ENCODE assay signal across 19 cellular contexts in the genomic region with DNA sequence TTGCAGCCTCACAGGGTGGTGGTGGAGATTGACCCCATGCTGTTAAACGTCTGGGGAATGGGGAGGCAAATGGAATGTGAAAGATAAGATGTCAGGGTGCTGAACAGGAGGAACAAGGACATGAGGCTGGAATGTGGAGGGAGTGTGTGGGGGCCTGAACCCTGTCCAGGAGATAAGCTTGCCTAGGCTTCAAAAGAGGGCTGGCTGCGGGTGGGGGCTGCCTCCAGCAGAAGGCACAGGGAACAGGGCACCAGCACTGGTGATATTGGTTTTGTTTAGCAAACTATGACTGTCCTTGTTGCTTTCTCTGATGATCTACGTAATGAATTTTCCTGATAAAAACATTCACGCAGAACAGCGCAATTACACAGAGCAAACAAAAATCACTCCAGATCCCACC. TPM values are rescaled to one million over a fixed set of nuclear protein-coding genes. Genes with fewer than 3 reads are reported as not detected.
A peak's percentile ranks its signal among the peaks of the same experiment; 100 is the strongest.
DNase-seq lines count a peak whose midpoint lies in the region; ATAC-seq, FAIRE-seq and TF ChIP-seq lines count a peak whose summit lies in the region.
"Had no signal": no experiment of that assay in that cellular context is flagged by ENCODE, and none has a peak within 500 bp of the region (broad histone marks: within the 10 kb centered on the region; RNA-seq: fewer than 3 reads in every experiment).

No MANE protein-coding gene starts in this region.

- TF ChIP-seq CTCF in upper lobe of right lung (IDR thresholded peaks at IDR 0.05) (no peak), uterus (IDR thresholded peaks at IDR 0.05) (no peak), HepG2 (CRISPR knock-in tag; IDR thresholded peaks at IDR 0.05) (no peak)

- H3K4me1 ChIP-seq in mesendoderm (ENCODE audit: control insufficient read depth, low read depth, low read length) (peaks cover 13% of the 10 kb centered on the region), upper lobe of right lung (no peaks in the 10 kb centered on the region), uterus (no peaks in the 10 kb centered on the region), HepG2 (ENCODE audit: insufficient read depth, low read length) (peaks cover 7% of the 10 kb centered on the region)

- no peak overlapping the region for H2BK120ac ChIP-seq in mesendoderm (ENCODE audit: low read depth, low read length)

- no peaks in the 10 kb centered on the region for H3K9me3 Mint-ChIP-seq in activated naive CD8-positive, alpha-beta T cell treated with anti-CD3 and anti-CD28 coated beads, Interleukin-2, amount 10 ng/mL, durations not matched to agents 7 days and 5 days
- no peaks in the 10 kb centered on the region for H3K9me3 Mint-ChIP-seq in activated naive CD8-positive, alpha-beta T cell treated with anti-CD3 and anti-CD28 coated beads, Interleukin-2, amount 50 U/mL, for 24 hours

- no peak overlapping the region for H2BK5ac ChIP-seq in mesendoderm (ENCODE audit: low read length)

- no peaks in the 10 kb centered on the region; the same call in 1 of the 2 replicates for H4K20me1 ChIP-seq in HepG2 (ENCODE audit: insufficient read depth, low read length)

- in situ Hi-C loops in HepG2 (cut with HindIII; ENCODE audit: extremely low pct_ligation_motif_present, low pct_unique_long_range_greater_than_20kb) = no loop called here

- H4K8ac ChIP-seq in mesendoderm (ENCODE audit: low read depth, low read length) = no peak overlapping the region

- H3K27ac Mint-ChIP-seq in activated naive CD8-positive, alpha-beta T cell treated with anti-CD3 and anti-CD28 coated beads, Interleukin-2, amount 10 ng/mL, durations not matched to agents 7 days and 5 days = no peak overlapping the region
- H3K27ac Mint-ChIP-seq in activated naive CD8-positive, alpha-beta T cell treated with anti-CD3 and anti-CD28 coated beads, Interleukin-2, amount 50 U/mL, for 24 hours = no peak overlapping the region

- H3K9ac ChIP-seq in mesendoderm (ENCODE audit: low read length) = no peak overlapping the region
- H3K9ac ChIP-seq in HepG2 (ENCODE audit: insufficient read depth, low read depth, low read length) = no peak overlapping the region

- TF ChIP-seq EP300 in HepG2 (IDR thresholded peaks at IDR 0.05; ENCODE audit: low read depth in 2 of 2, low read length in 2 of 2) (no peak), HepG2 (CRISPR knock-in tag; IDR thresholded peaks at IDR 0.05; ENCODE audit: borderline replicate concordance) (no peak)

- H4K5ac ChIP-seq in mesendoderm (ENCODE audit: low read length) = no peak overlapping the region

- H3K79me1 ChIP-seq in mesendoderm (ENCODE audit: low read length) = no peaks in the 10 kb centered on the region

- intact Hi-C loops in upper lobe of right lung (cut with DNase I) (no loop called here), uterus (cut with DNase I; ENCODE audit: low total_unique reads) (no loop called here), HepG2 (cut with micrococcal nuclease; ENCODE audit: unreplicated experiment) (no loop called here)

- ATAC-seq in activated naive CD8-positive, alpha-beta T cell treated with anti-CD3 and anti-CD28 coated beads, Interleukin-2, amount 10 ng/mL, durations not matched to agents 7 days and 5 days (ENCODE audit: low read depth) = no peak
- ATAC-seq in activated naive CD8-positive, alpha-beta T cell treated with anti-CD3 and anti-CD28 coated beads, Interleukin-2, amount 50 U/mL, for 24 hours = no peak
- no peak for ATAC-seq in upper lobe of right lung
- no peak for ATAC-seq in HepG2
- ATAC-seq: A549 had no signal

- H2AK5ac ChIP-seq in mesendoderm (ENCODE audit: low read length) = peak overlapping the region; percentile 7

- H3K36me3 ChIP-seq in mesendoderm (ENCODE audit: control insufficient read depth, insufficient read depth, low read length) (no peaks in the 10 kb centered on the region), upper lobe of right lung (no peaks in the 10 kb centered on the region), uterus (no peaks in the 10 kb centered on the region), HepG2 (replicated peaks in 1 of 2; ENCODE audit: control insufficient read depth in 1 of 2, insufficient read depth in 2 of 2, low read length in 2 of 2) (no peaks in the 10 kb centered on the region)

- H3K4me3 ChIP-seq in mesendoderm (ENCODE audit: low read length) = no peak overlapping the region
- no peak overlapping the region for H3K4me3 ChIP-seq in upper lobe of right lung
- H3K4me3 ChIP-seq in uterus = no peak overlapping the region
- no peak overlapping the region for H3K4me3 ChIP-seq in HepG2 (replicated peaks in 1 of 3; ENCODE audit: insufficient read depth in 1 of 3, low read depth in 2 of 3, low read length in 3 of 3)
- H3K4me3 ChIP-seq: A549 had no signal

- no peak for FAIRE-seq in HepG2 (lab: Jason Lieb, UNC)
- FAIRE-seq: A549 had no signal

- H3K56ac ChIP-seq in mesendoderm (ENCODE audit: low read length) = no peak overlapping the region

- H3K18ac ChIP-seq in mesendoderm (ENCODE audit: low read length) = no peak overlapping the region

- H3K9me3 ChIP-seq in upper lobe of right lung (no peaks in the 10 kb centered on the region), uterus (no peaks in the 10 kb centered on the region), HepG2 (ENCODE audit: low read length) (no peaks in the 10 kb centered on the region)
- H3K9me3 ChIP-seq: A549 had no signal

- H3K79me2 ChIP-seq in mesendoderm (ENCODE audit: control insufficient read depth, insufficient read depth, low read length) = no peaks in the 10 kb centered on the region
- H3K79me2 ChIP-seq in HepG2 (ENCODE audit: insufficient read depth, low read length) = no peaks in the 10 kb centered on the region

- H2AFZ ChIP-seq in HepG2 (ENCODE audit: low read length) = no peak overlapping the region

- H2BK15ac ChIP-seq in mesendoderm (replicated peaks; ENCODE audit: low read depth) = no peak overlapping the region

- POLR2A ChIA-PET in activated naive CD8-positive, alpha-beta T cell treated with anti-CD3 and anti-CD28 coated beads, Interleukin-2, amount 10 ng/mL, durations not matched to agents 7 days and 5 days (lab: Charles Lee) = no interaction called here
- POLR2A ChIA-PET in HepG2 (lab: Yijun Ruan, JAX) = no interaction called here

- no peak for TF ChIP-seq RAD21 in HepG2 (CRISPR knock-in tag; IDR thresholded peaks at IDR 0.05)

- no peak overlapping the region for H3K4ac ChIP-seq in mesendoderm (ENCODE audit: low read depth, low read length)

- no peak overlapping the region for H3K27ac ChIP-seq in mesendoderm (ENCODE audit: low read depth, low read length)
- H3K27ac ChIP-seq in upper lobe of right lung = no peak overlapping the region
- no peak overlapping the region for H3K27ac ChIP-seq in uterus
- no peak overlapping the region for H3K27ac ChIP-seq in HepG2 (ENCODE audit: extremely low read length, insufficient read depth, low read length)
- H3K27ac ChIP-seq: A549, C4-2B had no signal

- H3K36me3 Mint-ChIP-seq in activated naive CD8-positive, alpha-beta T cell treated with anti-CD3 and anti-CD28 coated beads, Interleukin-2, amount 10 ng/mL, durations not matched to agents 7 days and 5 days = no peaks in the 10 kb centered on the region
- no peaks in the 10 kb centered on the region for H3K36me3 Mint-ChIP-seq in activated naive CD8-positive, alpha-beta T cell treated with anti-CD3 and anti-CD28 coated beads, Interleukin-2, amount 50 U/mL, for 24 hours (ENCODE audit: low read depth)

- H3K23ac ChIP-seq in mesendoderm (ENCODE audit: low read length) = no peak overlapping the region

- no peak overlapping the region for H3K4me3 Mint-ChIP-seq in activated naive CD8-positive, alpha-beta T cell treated with anti-CD3 and anti-CD28 coated beads, Interleukin-2, amount 10 ng/mL, durations not matched to agents 7 days and 5 days
- no peak overlapping the region for H3K4me3 Mint-ChIP-seq in activated naive CD8-positive, alpha-beta T cell treated with anti-CD3 and anti-CD28 coated beads, Interleukin-2, amount 50 U/mL, for 24 hours

- H3K27me3 ChIP-seq in mesendoderm (ENCODE audit: insufficient read depth, low read length, poor library complexity) = no peaks in the 10 kb centered on the region
- H3K27me3 ChIP-seq in upper lobe of right lung = no peaks in the 10 kb centered on the region
- H3K27me3 ChIP-seq in uterus = no peaks in the 10 kb centered on the region
- H3K27me3 ChIP-seq in HepG2 (ENCODE audit: control insufficient read depth in 1 of 2, insufficient read depth in 2 of 2, low read length in 2 of 2) = peaks cover 2 to 52% of the 10 kb centered on the region in 2 experiments; a peak in 3 of 5 replicates

- H3K27me3 Mint-ChIP-seq in activated naive CD8-positive, alpha-beta T cell treated with anti-CD3 and anti-CD28 coated beads, Interleukin-2, amount 10 ng/mL, durations not matched to agents 7 days and 5 days = peaks cover 15% of the 10 kb centered on the region
- H3K27me3 Mint-ChIP-seq in activated naive CD8-positive, alpha-beta T cell treated with anti-CD3 and anti-CD28 coated beads, Interleukin-2, amount 50 U/mL, for 24 hours = peaks cover 9% of the 10 kb centered on the region

- TF ChIP-seq POLR2A in uterus (IDR thresholded peaks at IDR 0.05) (no peak), HepG2 (IDR thresholded peaks at IDR 0.05; ENCODE audit: insufficient read depth in 1 of 2, low read depth in 2 of 2, low read length in 2 of 2) (no peak)

- H3K4me2 ChIP-seq in mesendoderm (ENCODE audit: low read length) (no peak overlapping the region), HepG2 (ENCODE audit: low read depth, low read length) (no peak overlapping the region)
- H3K4me2 ChIP-seq: A549 had no signal

- no CpG with 5 or more reads among the region's 5 CpGs for WGBS in mesendoderm (ENCODE audit: extremely low coverage, insufficient coverage, low lambda C conversion rate)
- WGBS in HepG2 (ENCODE audit: low lambda C conversion rate) = 57% methylated on average over 5 of the region's 5 CpGs

- CTCF ChIA-PET in HepG2 (lab: Yijun Ruan, JAX; ENCODE audit: low intra/inter-chr PET ratio, low total read pairs) = no interaction called here

- no TSS peak for BruUV-seq in HepG2 (replicated peaks; lab: Mats Ljungman, UMichigan)

- DNase-seq in activated naive CD8-positive, alpha-beta T cell treated with anti-CD3 and anti-CD28 coated beads, Interleukin-2, amount 10 ng/mL, durations not matched to agents 7 days and 5 days = peak; percentile 1
- DNase-seq in activated naive CD8-positive, alpha-beta T cell treated with anti-CD3 and anti-CD28 coated beads, Interleukin-2, amount 50 U/mL, for 24 hours = no peak
- peak; percentile 9 for DNase-seq in amniotic epithelial cell (ENCODE audit: low read depth)
- DNase-seq in mesendoderm = no peak
- DNase-seq in upper lobe of right lung = peak; percentile 20
- no peak for DNase-seq in NCI-H146 (lab: John Stamatoyannopoulos, UW)
- no peak for DNase-seq in uterus
- no peak for DNase-seq in HepG2 (ENCODE audit: low spot score)
- DNase-seq: EL, GOT3, IMR-90, Kasumi-1, NCI-H1105, NCI-H187 treated with DMSO at 0.1 percent for 48 hours, NCI-H446, NCI-H69, SIG-M5 had no signal

- no peaks in the 10 kb centered on the region for H3K4me1 Mint-ChIP-seq in activated naive CD8-positive, alpha-beta T cell treated with anti-CD3 and anti-CD28 coated beads, Interleukin-2, amount 10 ng/mL, durations not matched to agents 7 days and 5 days
- no peaks in the 10 kb centered on the region for H3K4me1 Mint-ChIP-seq in activated naive CD8-positive, alpha-beta T cell treated with anti-CD3 and anti-CD28 coated beads, Interleukin-2, amount 50 U/mL, for 24 hours

RNA-seq across cellular contexts. Expression of gene LRP8, which starts 52.4 kb away (rescaled TPM):
- 10 to 100 TPM; 45.0 to 54.3 TPM for total RNA-seq in activated naive CD8-positive, alpha-beta T cell treated with anti-CD3 and anti-CD28 coated beads, Interleukin-2, amount 10 ng/mL, durations not matched to agents 7 days and 5 days
- 54.5 TPM for polyA plus RNA-seq in mesendoderm (2013, experiment 1 of 2)
- polyA plus RNA-seq in mesendoderm (2013, experiment 2 of 2) = 55.5 TPM
- total RNA-seq in upper lobe of right lung (11.6 TPM), uterus (10 to 100 TPM in 1 of 4 donors, 1 to 10 TPM in 3; 1.5 to 15.3 (median 8.5) TPM), HepG2 (2016; rRNA removed; fragmentation: Illumina TruSeq; extraction: Trizol) (7.7 and 17.4 TPM in 2 replicates)
- 2.2 and 4.4 TPM in 2 replicates for total RNA-seq in HepG2 (2016; cell fraction: cytosol; rRNA removed; fragmentation: Illumina TruSeq; extraction: Trizol; ENCODE audit: low read depth)
- 8.1 and 18.8 TPM in 2 replicates for total RNA-seq in HepG2 (2016; cell fraction: insoluble cytoplasmic fraction; rRNA removed; fragmentation: Illumina TruSeq; extraction: Trizol)
- 7.6 and 8.8 TPM in 2 replicates for total RNA-seq in HepG2 (2016; cell fraction: membrane; rRNA removed; fragmentation: Illumina TruSeq; extraction: Trizol)
- total RNA-seq in HepG2 (2016; cell fraction: nucleus; rRNA removed; fragmentation: Illumina TruSeq; extraction: Trizol) = 30.3 and 33.7 TPM in 2 replicates
- 17.3 and 20.6 TPM in 2 replicates for polyA plus RNA-seq in HepG2 (2011; rRNA removed)
- 10.8 and 12.1 TPM in 2 replicates for polyA plus RNA-seq in HepG2 (2011; cell fraction: cytosol; rRNA removed)
- polyA plus RNA-seq in HepG2 (2011; cell fraction: nucleus; rRNA removed) = 64.4 and 71.0 TPM in 2 replicates
- polyA plus RNA-seq in HepG2 (2012) = 6.2 and 8.4 TPM in 2 replicates
- 1.1 and 2.0 TPM in 2 replicates for polyA plus RNA-seq in HepG2 (2016; cell fraction: cytosol; fragmentation: Illumina TruSeq; extraction: Trizol; ENCODE audit: low read depth)
- 7.4 and 8.7 TPM in 2 replicates for polyA plus RNA-seq in HepG2 (2016; cell fraction: insoluble cytoplasmic fraction; fragmentation: Illumina TruSeq; extraction: Trizol; ENCODE audit: low read depth)
- polyA plus RNA-seq in HepG2 (2016; cell fraction: membrane; fragmentation: Illumina TruSeq; extraction: Trizol; ENCODE audit: low read depth) = 3.9 and 4.9 TPM in 2 replicates
- 51.0 and 61.4 TPM in 2 replicates for polyA plus RNA-seq in HepG2 (2016; cell fraction: nucleus; fragmentation: Illumina TruSeq; extraction: Trizol; ENCODE audit: insufficient read depth, low read depth)
- polyA minus RNA-seq in HepG2 (2011; rRNA and poly(A)+ RNA removed; ENCODE audit: low replicate concordance) = 30.5 and 280 TPM in 2 replicates
- 8.3 and 9.2 TPM in 2 replicates for polyA minus RNA-seq in HepG2 (2011; cell fraction: cytosol; rRNA and poly(A)+ RNA removed)
- 28.8 and 29.9 TPM in 2 replicates for polyA minus RNA-seq in HepG2 (2011; cell fraction: nucleus; rRNA and poly(A)+ RNA removed)

Comparison
In these comparisons a context has a peak if more than half of its experiments do, and no peak if none do; other contexts are left out.
1. DNase-seq: peak in activated naive CD8-positive, alpha-beta T cell treated with anti-CD3 and anti-CD28 coated beads, Interleukin-2, amount 10 ng/mL, durations not matched to agents 7 days and 5 days (single experiment), amniotic epithelial cell (single experiment) and upper lobe of right lung (single experiment); none in activated naive CD8-positive, alpha-beta T cell treated with anti-CD3 and anti-CD28 coated beads, Interleukin-2, amount 50 U/mL, for 24 hours (single experiment), mesendoderm (single experiment), NCI-H146 (single experiment), uterus (0 of 2) and HepG2 (single experiment).